Comparison of ENCODE assay signal across 7 cellular contexts in the genomic region with DNA sequence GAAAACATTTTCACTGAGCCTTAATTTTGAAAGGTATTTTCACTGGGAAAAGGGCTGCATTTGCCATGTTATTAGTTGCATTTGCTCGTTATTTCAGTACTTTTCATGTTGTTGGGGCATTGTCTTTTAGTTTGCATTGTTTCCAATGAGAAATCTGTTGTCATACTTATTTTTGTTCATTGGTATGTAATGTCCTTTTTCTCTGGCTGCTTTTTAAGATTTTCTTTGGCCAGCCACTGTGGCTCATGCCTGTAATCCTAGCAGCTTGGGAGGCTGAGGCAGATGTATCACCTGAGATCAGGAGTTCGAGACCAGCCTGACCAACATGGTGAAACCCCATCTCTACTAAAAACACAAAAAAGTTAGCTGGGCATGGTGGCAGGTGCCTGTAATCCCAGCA.
"Had no signal": no experiment of that assay in that cellular context is flagged by ENCODE, and none has a peak within 500 bp of the region (broad histone marks: within the 10 kb centered on the region; RNA-seq: fewer than 3 reads in every experiment).

No MANE protein-coding gene starts in this region.

- H3K4me1 Mint-ChIP-seq: IgD-negative memory B cell had no signal

- H3K27ac ChIP-seq: HL-60 had no signal

- FAIRE-seq: HTR-8/SVneo, K562 had no signal

- H3K27ac Mint-ChIP-seq: IgD-negative memory B cell had no signal

- H3K4me3 ChIP-seq: K562 had no signal

- H3K27me3 Mint-ChIP-seq: IgD-negative memory B cell had no signal

- H3K36me3 Mint-ChIP-seq: IgD-negative memory B cell had no signal

- H3K4me3 Mint-ChIP-seq: IgD-negative memory B cell had no signal

- ATAC-seq: K562 had no signal

- DNase-seq: IMR-90, KBM-7, KG1 had no signal
